ENCODE assay signal across 34 cellular contexts in the genomic region with DNA sequence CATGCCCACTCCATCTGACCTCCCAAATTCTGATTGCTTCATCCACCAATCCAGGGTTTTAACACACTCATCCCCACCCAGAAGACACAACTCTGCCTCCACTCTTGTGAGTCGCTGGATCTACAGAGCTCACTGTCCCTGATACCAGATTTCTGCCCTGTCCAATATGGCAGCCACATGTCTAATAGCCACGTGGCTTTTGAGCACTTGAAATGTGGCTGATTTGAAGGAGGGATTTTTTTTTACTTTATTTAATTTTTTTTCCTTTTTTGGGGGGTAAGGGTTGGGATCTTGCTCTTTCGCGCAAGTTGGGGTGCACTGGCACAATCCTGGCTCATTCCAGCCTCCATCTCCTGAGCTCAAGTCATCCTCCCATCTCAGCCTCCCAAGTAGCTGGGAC. TPM values are rescaled to one million over a fixed set of nuclear protein-coding genes. Genes with fewer than 3 reads are reported as not detected.
"Had no signal": no experiment of that assay in that cellular context is flagged by ENCODE, and none has a peak within 500 bp of the region (broad histone marks: within the 10 kb centered on the region; RNA-seq: fewer than 3 reads in every experiment).

No MANE protein-coding gene starts in this region.

- FAIRE-seq: RCC 7860 had no signal

- H3K36me3 Mint-ChIP-seq: T-cell had no signal

- H3K36me3 ChIP-seq: SJCRH30 had no signal

- H3K4me1 Mint-ChIP-seq: T-cell had no signal

- H3K9me3 ChIP-seq: SJCRH30 had no signal

- H3K27me3 ChIP-seq: SJCRH30 had no signal

- H3K9me3 Mint-ChIP-seq: T-cell had no signal

- H3K4me2 ChIP-seq: PC-9 had no signal

- H3K27ac ChIP-seq: PC-9, RWPE1, SJCRH30, SK-N-MC had no signal

- H2AFZ ChIP-seq: PC-9 had no signal

- DNase-seq: MM.1S, MV-4-11, NCI-H1092, NCI-H1105, NCI-H1417 treated with DMSO at 0.1 percent for 48 hours, NCI-H1436 treated with DMSO at 0.1 percent for 48 hours, NCI-H1694 treated with DMSO at 0.1 percent for 48 hours, NCI-H187 treated with DMSO at 0.1 percent for 48 hours, NCI-H2029, NCI-H2081, NCI-H2171 treated with DMSO at 0.1 percent for 48 hours, NCI-H226, NCI-H446 treated with DMSO at 0.1 percent for 48 hours, NCI-H510A, NCI-H524, NCI-H526, NCI-H69, NCI-H748 treated with DMSO at 0.1 percent for 48 hours, NCI-H82, PC-9, SHP77, SIG-M5, SJCRH30, T-cell had no signal

- H3K4me1 ChIP-seq: SJCRH30 had no signal

- ATAC-seq: Panc1, Right ventricle myocardium inferior, SK-N-SH treated with all-trans-retinoic acid at 6 μM for 48 hours, T-cell had no signal

- H3K4me3 Mint-ChIP-seq: T-cell had no signal

- H3K4me3 ChIP-seq: PC-9, SJCRH30, SK-N-MC had no signal

RNA-seq across cellular contexts. Expression of gene OLFM2, which starts 24.8 kb away (rescaled TPM):
- total RNA-seq: LHCN-M2, MCF 10A, OCI-LY7 had no signal

RNA-seq across cellular contexts. Expression of gene COL5A3, which starts 49.2 kb away (rescaled TPM):
- total RNA-seq: OCI-LY7, PC-9, SJCRH30 had no signal

RNA-seq across cellular contexts. Expression of gene RDH8, which starts 52.2 kb away (rescaled TPM):
- total RNA-seq: LHCN-M2; MCF 10A; OCI-LY7; PC-9; Right ventricle myocardium inferior; SJCRH30; T-cell; T-helper 1 cell treated with Interleukin-12 subunit alpha and Interleukin-12 subunit beta and Interleukin-4 antibody, amounts not matched to agents 30 ng/mL and 1 ng/mL, for 36 hours had no signal
